ENCODE assay signal across 16 cellular contexts in genomic region chr6:149077208-149077607, GRCh38.
DNase-seq lines count a peak whose midpoint lies in the region; ATAC-seq, FAIRE-seq and TF ChIP-seq lines count a peak whose summit lies in the region.
"Had no signal": no experiment of that assay in that cellular context is flagged by ENCODE, and none has a peak within 500 bp of the region (broad histone marks: within the 10 kb centered on the region; RNA-seq: fewer than 3 reads in every experiment).

No MANE protein-coding gene starts in this region.

- peak overlapping the region in 1 of 2 experiments; percentile 43; a peak in 1 of 6 replicates for H3K27ac ChIP-seq in A549
- H3K27ac ChIP-seq: cardiac muscle cell, heart left ventricle had no signal

- intact Hi-C loops in activated CD8-positive, alpha-beta T cell treated with anti-CD3 and anti-CD28 coated beads for 36 hours (cut with micrococcal nuclease): loop anchor here (2.0 kb wide), 1 partner anchor 44 kb away; no protein-coding TSS in a partner anchor

- DNase-seq in A549 (ENCODE audit: low read depth in 1 of 2, low spot score in 1 of 2) (no peak), AG10803 (ENCODE audit: low read depth) (peak; percentile 57), fibroblast of the aortic adventitia (ENCODE audit: low read depth) (peak; percentile 79), NCI-H1436 (lab: John Stamatoyannopoulos, UW) (no peak), MV-4-11 (lab: John Stamatoyannopoulos, UW) (no peak), NCI-H146 (lab: John Stamatoyannopoulos, UW) (no peak)
- DNase-seq in activated CD8-positive, alpha-beta T cell treated with anti-CD3 and anti-CD28 coated beads for 36 hours: peak; percentile 34
- DNase-seq: heart left ventricle; kidney glomerular epithelial cell; mucosa of descending colon; SHP77; stimulated activated CD8-positive, alpha-beta memory T cell treated with anti-CD3 and anti-CD28 coated beads, Interleukin-4, amount 100 ng/mL, for 48 hours had no signal

- H3K4me2 ChIP-seq in A549: peak overlapping the region; percentile 54; the same call in 1 of the 3 replicates

- FAIRE-seq in A549 (lab: Jason Lieb, UNC): no peak
- FAIRE-seq: GM19239 had no signal

- no peak for TF ChIP-seq RAD21 in A549 (conservative IDR thresholded peaks at IDR 0.05 in 1 of 2, IDR thresholded peaks at IDR 0.05 in 1 of 2)

- no peaks in the 10 kb centered on the region for H3K27me3 Mint-ChIP-seq in activated CD8-positive, alpha-beta T cell treated with anti-CD3 and anti-CD28 coated beads for 36 hours
- H3K27me3 Mint-ChIP-seq: type B pancreatic cell had no signal

- TF ChIP-seq EP300 in A549 (IDR thresholded peaks at IDR 0.05): no peak

- TF ChIP-seq CTCF in A549 (IDR thresholded peaks at IDR 0.05) (no peak), AG10803 (conservative IDR thresholded peaks at IDR 0.05; ENCODE audit: low read length) (no peak), fibroblast of the aortic adventitia (IDR thresholded peaks at IDR 0.05; ENCODE audit: insufficient read depth, low read length) (no peak)
- TF ChIP-seq CTCF in activated CD8-positive, alpha-beta T cell treated with anti-CD3 and anti-CD28 coated beads for 36 hours (IDR thresholded peaks at IDR 0.05): no peak

- peak overlapping the region; percentile 19 for H3K4me3 Mint-ChIP-seq in activated CD8-positive, alpha-beta T cell treated with anti-CD3 and anti-CD28 coated beads for 36 hours
- H3K4me3 Mint-ChIP-seq: CD14-positive monocyte, type B pancreatic cell had no signal

- H3K4me1 Mint-ChIP-seq in activated CD8-positive, alpha-beta T cell treated with anti-CD3 and anti-CD28 coated beads for 36 hours (ENCODE audit: low read depth): peaks cover 37% of the 10 kb centered on the region

- CTCF ChIA-PET in A549 (lab: Yijun Ruan, JAX): interaction anchor here (0.9 to 1.7 kb wide), 3 partner anchors 47 to 440 kb away, joined by 3 to 6 read pairs (median 4); no protein-coding TSS in a partner anchor
- CTCF ChIA-PET in activated CD8-positive, alpha-beta T cell treated with anti-CD3 and anti-CD28 coated beads for 36 hours (lab: Charles Lee): interaction anchor here (0.8 to 6.0 kb wide), 10 partner anchors 11 to 355 kb away, joined by 3 to 47 read pairs (median 4); no protein-coding TSS in a partner anchor

- peak overlapping the region; percentile 74 for H3K27ac Mint-ChIP-seq in activated CD8-positive, alpha-beta T cell treated with anti-CD3 and anti-CD28 coated beads for 36 hours
- H3K27ac Mint-ChIP-seq: CD14-positive monocyte, type B pancreatic cell had no signal

- ATAC-seq in A549: no peak
- ATAC-seq in activated CD8-positive, alpha-beta T cell treated with anti-CD3 and anti-CD28 coated beads for 36 hours: peak; percentile 78
- ATAC-seq: heart left ventricle, mucosa of descending colon had no signal

- H3K4me1 ChIP-seq in A549: peaks cover 45% of the 10 kb centered on the region

- WGBS in A549 (ENCODE audit: missing lambda C conversion rate): 66% methylated on average over 6 of the region's 6 CpGs

- no peaks in the 10 kb centered on the region for H3K9me3 ChIP-seq in A549
- H3K9me3 ChIP-seq: heart left ventricle, mucosa of descending colon had no signal

- H3K4me3 ChIP-seq in A549 (no peak overlapping the region), AG10803 (ENCODE audit: low read length) (no peak overlapping the region), fibroblast of the aortic adventitia (ENCODE audit: low read depth, low read length) (no peak overlapping the region)
- H3K4me3 ChIP-seq: cardiac muscle cell, heart left ventricle, mucosa of descending colon had no signal

- POLR2A ChIA-PET in A549 (lab: Yijun Ruan, JAX): interaction anchor here (1.2 kb wide), 1 partner anchor 44 kb away, joined by 4 read pairs; no protein-coding TSS in a partner anchor
- POLR2A ChIA-PET in activated CD8-positive, alpha-beta T cell treated with anti-CD3 and anti-CD28 coated beads for 36 hours (lab: Charles Lee): interaction anchor here (0.7 to 4.1 kb wide), 9 partner anchors 11 to 433 kb away, joined by 3 to 19 read pairs (median 4); no protein-coding TSS in a partner anchor

- H3K9me3 Mint-ChIP-seq in activated CD8-positive, alpha-beta T cell treated with anti-CD3 and anti-CD28 coated beads for 36 hours: no peaks in the 10 kb centered on the region
- H3K9me3 Mint-ChIP-seq: CD14-positive monocyte, type B pancreatic cell had no signal

- no peak for TF ChIP-seq POLR2A in A549 (IDR thresholded peaks at IDR 0.05; ENCODE audit: low read length)

- H3K36me3 Mint-ChIP-seq in activated CD8-positive, alpha-beta T cell treated with anti-CD3 and anti-CD28 coated beads for 36 hours (ENCODE audit: low read depth): no peaks in the 10 kb centered on the region
- H3K36me3 Mint-ChIP-seq: CD14-positive monocyte had no signal

TF ChIP-seq in A549, 52 proteins besides CTCF, POLR2A, EP300 and RAD21:
- TF ChIP-seq ZSCAN20 (CRISPR knock-in tag; IDR thresholded peaks at IDR 0.05): no peak
- TF ChIP-seq RARB (CRISPR knock-in tag; IDR thresholded peaks at IDR 0.05): no peak
- no peak for TF ChIP-seq HMGXB4 (CRISPR knock-in tag; IDR thresholded peaks at IDR 0.05; ENCODE audit: borderline replicate concordance)
- TF ChIP-seq HES2 (IDR thresholded peaks at IDR 0.05): no peak
- no peak for TF ChIP-seq REST (IDR thresholded peaks at IDR 0.05)
- TF ChIP-seq CBX8 (IDR thresholded peaks at IDR 0.05): no peak
- no peak for TF ChIP-seq ZFP36 (IDR thresholded peaks at IDR 0.05; ENCODE audit: borderline replicate concordance, partially characterized antibody)
- TF ChIP-seq HOXB13 (CRISPR knock-in tag; IDR thresholded peaks at IDR 0.05; ENCODE audit: low read depth): no peak
- TF ChIP-seq KDM5A (IDR thresholded peaks at IDR 0.05): no peak
- TF ChIP-seq FOXS1 (CRISPR knock-in tag; IDR thresholded peaks at IDR 0.05): no peak
- no peak for TF ChIP-seq MAX (IDR thresholded peaks at IDR 0.05)
- TF ChIP-seq JUNB (IDR thresholded peaks at IDR 0.05): no peak
- no peak for TF ChIP-seq GATA3 (IDR thresholded peaks at IDR 0.05; ENCODE audit: borderline replicate concordance)

Comparison
In these comparisons a context has a peak if more than half of its experiments do, and no peak if none do; other contexts are left out.
1. DNase-seq: peak in AG10803 (single experiment), activated CD8-positive, alpha-beta T cell treated with anti-CD3 and anti-CD28 coated beads for 36 hours (single experiment) and fibroblast of the aortic adventitia (single experiment); none in A549 (0 of 2), NCI-H1436 (single experiment), MV-4-11 (single experiment) and NCI-H146 (single experiment).